Comparison of ENCODE assay signal across 7 cellular contexts in genomic region chr2:64203131-64204005, GRCh38. TPM values are rescaled to one million over a fixed set of nuclear protein-coding genes. Genes with fewer than 3 reads are reported as not detected.
DNase-seq lines count a peak whose midpoint lies in the region; ATAC-seq and TF ChIP-seq lines count a peak whose summit lies in the region.

No MANE protein-coding gene starts in this region.

- no peaks in the 10 kb centered on the region for H3K27me3 Mint-ChIP-seq in activated CD8-positive, alpha-beta T cell treated with anti-CD3 and anti-CD28 coated beads for 36 hours

- POLR2A ChIA-PET in HEK293 (lab: Yijun Ruan, JAX), result no interaction called here
- POLR2A ChIA-PET in activated CD8-positive, alpha-beta T cell treated with anti-CD3 and anti-CD28 coated beads for 36 hours (lab: Charles Lee), result interaction anchor here (1.0 to 3.8 kb wide), 8 partner anchors 9 to 167 kb away, joined by 3 to 16 read pairs (median 6); no protein-coding TSS in a partner anchor

- DNase-seq in activated CD8-positive, alpha-beta T cell treated with anti-CD3 and anti-CD28 coated beads for 36 hours, result no peak
- DNase-seq in RPMI8226 (no peak), OCI-M2 (lab: John Stamatoyannopoulos, UW; ENCODE audit: unreplicated experiment) (no peak)

- H3K9me3 ChIP-seq in HEK293 (ENCODE audit: control insufficient read depth, insufficient read depth, low read depth, low read length) (no peaks in the 10 kb centered on the region), iPS-20b (ENCODE audit: insufficient read depth, low read depth, low read length) (no peaks in the 10 kb centered on the region), stomach smooth muscle (ENCODE audit: control insufficient read depth in 2 of 2, low read length in 2 of 2) (no peaks in the 10 kb centered on the region)

- TF ChIP-seq CTCF in HEK293 (tag by site-specific recombination; IDR thresholded peaks at IDR 0.05), result no peak
- TF ChIP-seq CTCF in activated CD8-positive, alpha-beta T cell treated with anti-CD3 and anti-CD28 coated beads for 36 hours (IDR thresholded peaks at IDR 0.05), result no peak

- H3K36me3 Mint-ChIP-seq in activated CD8-positive, alpha-beta T cell treated with anti-CD3 and anti-CD28 coated beads for 36 hours (ENCODE audit: low read depth), result peaks cover 5% of the 10 kb centered on the region

- peak overlapping the region; percentile 92 for H3K27ac Mint-ChIP-seq in activated CD8-positive, alpha-beta T cell treated with anti-CD3 and anti-CD28 coated beads for 36 hours

- H3K27ac ChIP-seq in HEK293 (ENCODE audit: extremely low read depth, low read depth, low read length) (no peak overlapping the region), iPS-20b (ENCODE audit: low read length) (no peak overlapping the region), stomach smooth muscle (ENCODE audit: low read length) (peak overlapping the region; percentile 95)

- H3K4me1 Mint-ChIP-seq in activated CD8-positive, alpha-beta T cell treated with anti-CD3 and anti-CD28 coated beads for 36 hours (ENCODE audit: low read depth), result peaks cover 65% of the 10 kb centered on the region

- H3K4me1 ChIP-seq in HEK293 (ENCODE audit: control insufficient read depth, insufficient read depth, low read length) (no peaks in the 10 kb centered on the region), iPS-20b (ENCODE audit: insufficient read depth, low read length) (peaks cover 14% of the 10 kb centered on the region; the same call in 1 of the 2 replicates), stomach smooth muscle (ENCODE audit: control insufficient read depth, insufficient read depth, low read length) (peaks cover 21% of the 10 kb centered on the region)

- H3K9me3 Mint-ChIP-seq in activated CD8-positive, alpha-beta T cell treated with anti-CD3 and anti-CD28 coated beads for 36 hours, result peaks cover 8% of the 10 kb centered on the region

- H3K27me3 ChIP-seq in iPS-20b (ENCODE audit: insufficient read depth, low read length) (no peaks in the 10 kb centered on the region), stomach smooth muscle (ENCODE audit: control insufficient read depth in 1 of 2, insufficient read depth in 2 of 2, low read length in 2 of 2) (no peaks in the 10 kb centered on the region)

- intact Hi-C loops in activated CD8-positive, alpha-beta T cell treated with anti-CD3 and anti-CD28 coated beads for 36 hours (cut with micrococcal nuclease), result loop anchor here (5.0 kb wide), 1 partner anchor 91 kb away; no protein-coding TSS in a partner anchor

- CTCF ChIA-PET in HEK293 (lab: Yijun Ruan, JAX), result no interaction called here
- CTCF ChIA-PET in activated CD8-positive, alpha-beta T cell treated with anti-CD3 and anti-CD28 coated beads for 36 hours (lab: Charles Lee), result interaction anchor here (0.9 to 2.1 kb wide), 6 partner anchors 9 to 154 kb away, joined by 3 to 8 read pairs (median 4); no protein-coding TSS in a partner anchor

- no peak overlapping the region for H3K4me3 ChIP-seq in HEK293 (ENCODE audit: low read depth, low read length)
- peak overlapping the region; percentile 23; the same call in 1 of the 2 replicates for H3K4me3 ChIP-seq in iPS-20b (ENCODE audit: low read length)
- peak overlapping the region; percentile 37 to 60 for H3K4me3 ChIP-seq in stomach smooth muscle (ENCODE audit: low read length in 2 of 2)

- H3K9ac ChIP-seq in iPS-20b (ENCODE audit: low read depth, low read length) (no peak overlapping the region; the same call in 1 of the 2 replicates), stomach smooth muscle (ENCODE audit: low read length in 2 of 2) (peak overlapping the region; percentile 65 to 80)

- peak overlapping the region; percentile 64 for H3K4me3 Mint-ChIP-seq in activated CD8-positive, alpha-beta T cell treated with anti-CD3 and anti-CD28 coated beads for 36 hours

- no peak for ATAC-seq in activated CD8-positive, alpha-beta T cell treated with anti-CD3 and anti-CD28 coated beads for 36 hours
- no peak for ATAC-seq in HG03135 (IDR thresholded peaks at IDR 0.05; ENCODE audit: unreplicated experiment)

- H3K36me3 ChIP-seq in HEK293 (ENCODE audit: control insufficient read depth in 2 of 2, insufficient read depth in 1 of 2, low read length in 2 of 2), result no peaks in the 10 kb centered on the region
- no peaks in the 10 kb centered on the region for H3K36me3 ChIP-seq in iPS-20b (ENCODE audit: insufficient read depth, low read depth, low read length)
- no peaks in the 10 kb centered on the region for H3K36me3 ChIP-seq in stomach smooth muscle (ENCODE audit: control insufficient read depth in 2 of 2, insufficient read depth in 2 of 2, low read length in 2 of 2)

TF ChIP-seq in HEK293, 187 proteins besides CTCF, POLR2A, EP300 and RAD21:
- TF ChIP-seq ZNF335 (tag by site-specific recombination; conservative IDR thresholded peaks at IDR 0.05), result peak; percentile 38; the same call in 1 of the 2 replicates
- TF ChIP-seq PRDM6 (tag by site-specific recombination; IDR thresholded peaks at IDR 0.05), result peak; percentile 63
- TF ChIP-seq ZFP3 (tag by site-specific recombination; IDR thresholded peaks at IDR 0.05; ENCODE audit: low read depth), result no peak

RNA-seq across cellular contexts. Expression of gene PELI1, which starts 59.1 kb away (rescaled TPM):
- 10 to 100 TPM; 29.8 to 39.2 TPM for total RNA-seq in activated CD8-positive, alpha-beta T cell treated with anti-CD3 and anti-CD28 coated beads for 36 hours
